ENCODE assay signal across 16 cellular contexts in genomic region chr11:27412192-27412691, GRCh38. TPM values are rescaled to one million over a fixed set of nuclear protein-coding genes. Genes with fewer than 3 reads are reported as not detected.
DNase-seq lines count a peak whose midpoint lies in the region; TF ChIP-seq lines count a peak whose summit lies in the region.
"Had no signal": no experiment of that assay in that cellular context is flagged by ENCODE, and none has a peak within 500 bp of the region (broad histone marks: within the 10 kb centered on the region; RNA-seq: fewer than 3 reads in every experiment).

No MANE protein-coding gene starts in this region.

- no peak for TF ChIP-seq CTCF in type B pancreatic cell (conservative IDR thresholded peaks at IDR 0.05)

- no peaks in the 10 kb centered on the region for H3K27me3 Mint-ChIP-seq in type B pancreatic cell

- intact Hi-C loops in posterior vena cava (cut with DNase I) = no loop called here

- no peak overlapping the region for H3K4me3 Mint-ChIP-seq in type B pancreatic cell
- H3K4me3 Mint-ChIP-seq: CD4-positive, alpha-beta T cell had no signal

- H3K4me1 Mint-ChIP-seq in type B pancreatic cell (ENCODE audit: unreplicated experiment) = peaks cover 33% of the 10 kb centered on the region

- peak overlapping the region; percentile 26 for H3K27ac Mint-ChIP-seq in type B pancreatic cell
- H3K27ac Mint-ChIP-seq: CD4-positive, alpha-beta T cell had no signal

- DNase-seq in NCI-H2227 (lab: John Stamatoyannopoulos, UW; ENCODE audit: unreplicated experiment) (peak; percentile 24), NCI-H2227 treated with DMSO at 0.1 percent for 48 hours (lab: John Stamatoyannopoulos, UW) (no peak), NCI-H2081 (lab: John Stamatoyannopoulos, UW) (peak; percentile 18 to 48), epithelial cell of prostate (ENCODE audit: low read depth, low spot score) (no peak), type B pancreatic cell (ENCODE audit: extremely low spot score, unreplicated experiment) (no peak), UCSD-AML1 (lab: John Stamatoyannopoulos, UW; ENCODE audit: unreplicated experiment) (no peak), posterior vena cava (ENCODE audit: low spot score) (no peak), pons (ENCODE audit: low spot score) (no peak)
- DNase-seq: BE2C; Calu3; CD4-positive, alpha-beta T cell; DMS53; NCI-H1436 treated with DMSO at 0.1 percent for 48 hours; SHP77 treated with DMSO at 0.1 percent for 48 hours had no signal

- peak overlapping the region; percentile 74 for H3K27ac ChIP-seq in epithelial cell of prostate
- H3K27ac ChIP-seq: 22Rv1, HL-60 had no signal

- peaks cover 6% of the 10 kb centered on the region for H3K9me3 Mint-ChIP-seq in type B pancreatic cell
- H3K9me3 Mint-ChIP-seq: CD4-positive, alpha-beta T cell had no signal

- peaks cover 12% of the 10 kb centered on the region for H3K36me3 Mint-ChIP-seq in type B pancreatic cell

RNA-seq across cellular contexts. Expression of gene CCDC34, which starts 49.2 kb away (rescaled TPM):
- total RNA-seq in type B pancreatic cell (ENCODE audit: low replicate concordance) = 18.2 and 30.4 TPM in 2 replicates
- total RNA-seq in posterior vena cava = 1 to 10 TPM; 1.6 to 2.8 TPM

Comparison
In these comparisons a context has a peak if more than half of its experiments do, and no peak if none do; other contexts are left out.
1. DNase-seq: peak in NCI-H2227 (single experiment) and NCI-H2081 (2 of 2); none in NCI-H2227 treated with DMSO at 0.1 percent for 48 hours (single experiment), epithelial cell of prostate (single experiment), type B pancreatic cell (single experiment), UCSD-AML1 (single experiment), posterior vena cava (single experiment) and pons (single experiment).